ENCODE assay signal across 20 cellular contexts in the genomic region with DNA sequence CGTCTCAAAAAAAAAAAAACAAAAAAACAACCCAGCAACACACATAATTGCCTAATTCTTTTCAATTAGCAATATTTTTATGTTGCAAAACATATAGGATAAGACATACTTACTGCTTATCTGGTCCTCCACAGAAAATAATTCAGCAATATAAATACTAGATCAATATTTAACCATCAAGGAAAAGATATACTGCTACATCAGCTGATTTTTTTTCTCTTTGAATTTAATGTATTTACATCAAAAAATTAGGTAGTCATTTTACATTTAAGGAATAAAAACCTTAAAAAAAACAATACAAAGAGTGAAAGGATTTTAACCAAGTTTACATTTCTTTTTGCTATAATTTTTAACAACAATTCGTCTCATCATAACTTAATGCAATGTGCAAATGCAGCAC. TPM values are rescaled to one million over a fixed set of nuclear protein-coding genes. Genes with fewer than 3 reads are reported as not detected.
DNase-seq lines count a peak whose midpoint lies in the region; ATAC-seq, FAIRE-seq and TF ChIP-seq lines count a peak whose summit lies in the region.
"Had no signal": no experiment of that assay in that cellular context is flagged by ENCODE, and none has a peak within 500 bp of the region (broad histone marks: within the 10 kb centered on the region; RNA-seq: fewer than 3 reads in every experiment).

No MANE protein-coding gene starts in this region.

- H3K4me3 ChIP-seq in A549 (no peak overlapping the region), IMR-90 (ENCODE audit: insufficient read depth, low read depth, low read length) (no peak overlapping the region), endothelial cell of umbilical vein (replicated peaks in 1 of 3; ENCODE audit: insufficient read depth in 1 of 3, low read depth in 1 of 3, low read length in 3 of 3) (no peak overlapping the region)
- H3K4me3 ChIP-seq: BLaER1 treated with 17β-estradiol and CSF1 and Interleukin-3, amounts not matched to agents 10 nM and 100 nM had no signal

- TF ChIP-seq EP300 in A549 (IDR thresholded peaks at IDR 0.05) = no peak

- no peaks in the 10 kb centered on the region for H3K9me3 ChIP-seq in A549
- no peaks in the 10 kb centered on the region for H3K9me3 ChIP-seq in IMR-90 (ENCODE audit: control insufficient read depth, insufficient read depth, low read length)
- no peaks in the 10 kb centered on the region for H3K9me3 ChIP-seq in endothelial cell of umbilical vein (replicated peaks; ENCODE audit: control insufficient read depth, insufficient read depth, low read length)
- H3K9me3 ChIP-seq: Caco-2 had no signal

- H3K9me1 ChIP-seq in IMR-90 (ENCODE audit: insufficient read depth, low read length) = peaks cover 9% of the 10 kb centered on the region
- no peaks in the 10 kb centered on the region for H3K9me1 ChIP-seq in endothelial cell of umbilical vein (replicated peaks; ENCODE audit: control insufficient read depth, extremely low read depth, insufficient read depth, low read length)

- H3K56ac ChIP-seq in IMR-90 (ENCODE audit: extremely low read depth, insufficient read depth, low read length) = no peak overlapping the region

- ATAC-seq in A549 (no peak), IMR-90 (ENCODE audit: low read depth) (no peak), left ventricle myocardium superior (no peak)
- ATAC-seq: CD8-positive, alpha-beta T cell had no signal

- 93% methylated on average over 2 of the region's 2 CpGs for WGBS in A549 (ENCODE audit: missing lambda C conversion rate)
- WGBS in IMR-90 (ENCODE audit: extremely low coverage in 2 of 2, insufficient read length in 1 of 2), 2 experiments = no CpG with 5 or more reads among the region's 2 CpGs

- H3K18ac ChIP-seq in IMR-90 (ENCODE audit: low read depth, low read length) = no peak overlapping the region

- no peak overlapping the region for H4K91ac ChIP-seq in IMR-90 (ENCODE audit: insufficient read depth, low read depth, low read length)

- in situ Hi-C loops in IMR-90 (cut with MboI; ENCODE audit: low sequenced_read_pairs) = no loop called here

- H3K27me3 ChIP-seq in IMR-90 (ENCODE audit: control insufficient read depth, insufficient read depth, low read length) (no peaks in the 10 kb centered on the region), endothelial cell of umbilical vein (ENCODE audit: control insufficient read depth in 2 of 2, insufficient read depth in 2 of 2, low read length in 2 of 2) (no peaks in the 10 kb centered on the region)
- H3K27me3 ChIP-seq: BLaER1 treated with 17β-estradiol and CSF1 and Interleukin-3, amounts not matched to agents 10 nM and 100 nM had no signal

- H3K27ac ChIP-seq in A549 (no peak overlapping the region), IMR-90 (ENCODE audit: insufficient read depth, low read length) (no peak overlapping the region), endothelial cell of umbilical vein (ENCODE audit: insufficient read depth, low read depth, low read length) (no peak overlapping the region)
- H3K27ac ChIP-seq: BLaER1 treated with 17β-estradiol and CSF1 and Interleukin-3, amounts not matched to agents 10 nM and 100 nM; C4-2B had no signal

- H3K9ac ChIP-seq in IMR-90 (ENCODE audit: low read depth, low read length) = no peak overlapping the region
- no peak overlapping the region for H3K9ac ChIP-seq in endothelial cell of umbilical vein (replicated peaks; ENCODE audit: extremely low read depth, insufficient read depth, low read length)
- H3K9ac ChIP-seq: BLaER1 treated with 17β-estradiol and CSF1 and Interleukin-3, amounts not matched to agents 10 nM and 100 nM had no signal

- H4K5ac ChIP-seq in IMR-90 (ENCODE audit: low read depth, low read length) = no peak overlapping the region

- H3K4me1 ChIP-seq in A549 (peaks cover 38% of the 10 kb centered on the region), IMR-90 (ENCODE audit: control insufficient read depth, insufficient read depth, low read length) (peaks cover 12% of the 10 kb centered on the region), endothelial cell of umbilical vein (ENCODE audit: control insufficient read depth, extremely low read depth, insufficient read depth, low read length) (peaks cover 14% of the 10 kb centered on the region)

- dilution Hi-C loops in IMR-90 (cut with HindIII; ENCODE audit: low sequenced_read_pairs, unreplicated experiment) = no loop called here
- dilution Hi-C loops in endothelial cell of umbilical vein (cut with MboI; ENCODE audit: extremely low pct_ligation_motif_present, low sequenced_read_pairs) = no loop called here

- H2AK5ac ChIP-seq in IMR-90 (ENCODE audit: low read depth, low read length) = no peak overlapping the region

- H3K4ac ChIP-seq in IMR-90 (ENCODE audit: low read depth, low read length) = no peak overlapping the region

- peaks cover 28% of the 10 kb centered on the region for H4K20me1 ChIP-seq in IMR-90 (ENCODE audit: insufficient read depth, low read length)
- H4K20me1 ChIP-seq in endothelial cell of umbilical vein (replicated peaks; ENCODE audit: control insufficient read depth, extremely low read depth, insufficient read depth, low read length) = peaks cover 2% of the 10 kb centered on the region

- DNase-seq in A549 (ENCODE audit: low read depth in 1 of 2, low spot score in 1 of 2) (no peak), IMR-90 (no peak), endothelial cell of umbilical vein (ENCODE audit: low read depth, low spot score) (no peak), NCI-H2171 treated with DMSO at 0.1 percent for 48 hours (lab: John Stamatoyannopoulos, UW) (no peak), left ventricle myocardium superior (no peak)
- DNase-seq: 8988T; AML-193; Caco-2; Calu3; CD4-positive, alpha-beta T cell; CD8-positive, alpha-beta T cell; DMS79 treated with DMSO at 0.1 percent for 48 hours; GF-D8 had no signal

- no peak overlapping the region for H2BK120ac ChIP-seq in IMR-90 (ENCODE audit: low read depth, low read length)

- no peak overlapping the region for H2BK5ac ChIP-seq in IMR-90 (ENCODE audit: low read depth, low read length, poor library complexity, severe bottlenecking)

- H3K36me3 ChIP-seq in IMR-90 (ENCODE audit: control insufficient read depth, insufficient read depth, low read length) = peaks cover 1% of the 10 kb centered on the region; the same call in 1 of the 2 replicates
- no peaks in the 10 kb centered on the region for H3K36me3 ChIP-seq in endothelial cell of umbilical vein (ENCODE audit: control insufficient read depth in 2 of 2, extremely low read depth in 1 of 2, insufficient read depth in 2 of 2, low read length in 2 of 2)

- H3K79me2 ChIP-seq in endothelial cell of umbilical vein (ENCODE audit: control insufficient read depth, insufficient read depth, low read length) = peaks cover 16% of the 10 kb centered on the region

- H3K79me1 ChIP-seq in IMR-90 (ENCODE audit: low read depth in 1 of 2, low read length in 2 of 2) = peaks cover 13 to 33% of the 10 kb centered on the region in 2 experiments

- FAIRE-seq in A549 (lab: Jason Lieb, UNC) = no peak
- peak; percentile 15 for FAIRE-seq in endothelial cell of umbilical vein (lab: Jason Lieb, UNC)
- FAIRE-seq: A204.1, D721Med, G401.6, GM12891, GM19239 had no signal

- intact Hi-C loops in IMR-90 (cut with micrococcal nuclease) = no loop called here
- intact Hi-C loops in endothelial cell of umbilical vein (cut with micrococcal nuclease) = no loop called here
- intact Hi-C loops in left ventricle myocardium superior (cut with micrococcal nuclease) = no loop called here

- H3K14ac ChIP-seq in IMR-90 (replicated peaks; ENCODE audit: low read depth, low read length) = no peak overlapping the region

- H2AFZ ChIP-seq in IMR-90 (replicated peaks; ENCODE audit: low read length, poor library complexity) (no peak overlapping the region), endothelial cell of umbilical vein (ENCODE audit: low read depth, low read length) (no peak overlapping the region)

- TF ChIP-seq POLR2A in A549 (IDR thresholded peaks at IDR 0.05; ENCODE audit: low read length) (no peak), IMR-90 (IDR thresholded peaks at IDR 0.05; ENCODE audit: low read depth, low read length) (no peak), endothelial cell of umbilical vein (IDR thresholded peaks at IDR 0.05; ENCODE audit: low read depth, low read length) (no peak)

- TF ChIP-seq RAD21 in A549 (conservative IDR thresholded peaks at IDR 0.05 in 1 of 2, IDR thresholded peaks at IDR 0.05 in 1 of 2) (no peak), IMR-90 (IDR thresholded peaks at IDR 0.05; ENCODE audit: low read length) (no peak)

- no peak overlapping the region for H3K23ac ChIP-seq in IMR-90 (ENCODE audit: low read depth, low read length)

- CTCF ChIA-PET in A549 (lab: Yijun Ruan, JAX) = no interaction called here
- CTCF ChIA-PET in IMR-90 (lab: Yijun Ruan, JAX) = interaction anchor here (0.6 kb wide), 1 partner anchor 1086 kb away, joined by 3 read pairs; no protein-coding TSS in a partner anchor
- CTCF ChIA-PET in endothelial cell of umbilical vein (lab: Charles Lee) = no interaction called here

- no peak overlapping the region for H2AK9ac ChIP-seq in IMR-90 (replicated peaks; ENCODE audit: low read depth, low read length, poor library complexity)

- no peak overlapping the region for H4K8ac ChIP-seq in IMR-90 (ENCODE audit: low read depth in 2 of 2, low read length in 2 of 2)

- no peak overlapping the region for H3K4me2 ChIP-seq in A549
- H3K4me2 ChIP-seq in IMR-90 (ENCODE audit: low read depth, low read length) = no peak overlapping the region
- H3K4me2 ChIP-seq in endothelial cell of umbilical vein (ENCODE audit: insufficient read depth, low read length) = no peak overlapping the region
- H3K4me2 ChIP-seq: BLaER1 treated with 17β-estradiol and CSF1 and Interleukin-3, amounts not matched to agents 10 nM and 100 nM had no signal

- TF ChIP-seq CTCF in A549 (IDR thresholded peaks at IDR 0.05) (no peak), IMR-90 (conservative IDR thresholded peaks at IDR 0.05; ENCODE audit: low read depth, low read length) (no peak), endothelial cell of umbilical vein (IDR thresholded peaks at IDR 0.05; ENCODE audit: extremely low read depth in 1 of 2, insufficient read depth in 1 of 2, low read depth in 1 of 2, low read length in 2 of 2) (no peak)

- POLR2A ChIA-PET in A549 (lab: Yijun Ruan, JAX) = no interaction called here
- POLR2A ChIA-PET in IMR-90 (lab: Charles Lee; ENCODE audit: unreplicated experiment) = no interaction called here
- POLR2A ChIA-PET in endothelial cell of umbilical vein (lab: Charles Lee) = no interaction called here

- BruUV-seq in IMR-90 (replicated peaks; lab: Mats Ljungman, UMichigan) (no TSS peak), endothelial cell of umbilical vein (replicated peaks; lab: Mats Ljungman, UMichigan) (no TSS peak)

- no peak overlapping the region for H2BK20ac ChIP-seq in IMR-90 (ENCODE audit: low read depth, low read length)

- no peak overlapping the region for H2BK15ac ChIP-seq in IMR-90 (ENCODE audit: low read depth, low read length)

RNA-seq across cellular contexts. Expression of a gene that starts 28.1 kb away (rescaled TPM):
- polyA plus RNA-seq in A549 (2011; rRNA removed) (91.6 and 105 TPM in 2 replicates), A549 (2017; fragmentation: RNase III; extraction: RNeasy Plus Mini Kit Qiagen cat#74134 plus additional on column Dnase treatment) (35.6 to 68.0 TPM (median 65.3 TPM) in 3 replicates), IMR-90 (2012; rRNA removed) (23.5 and 26.2 TPM in 2 replicates), endothelial cell of umbilical vein (24.3 and 25.7 TPM in 2 replicates)
- polyA plus RNA-seq in A549 (2012; cell fraction: cytosol; rRNA removed) = 70.8 and 71.7 TPM in 2 replicates
- polyA plus RNA-seq in A549 (2012; cell fraction: nucleus; rRNA removed) = 14.5 and 19.8 TPM in 2 replicates
- polyA minus RNA-seq in A549 (2011; rRNA and poly(A)+ RNA removed) = 31.5 and 37.6 TPM in 2 replicates
- total RNA-seq in IMR-90 (2012; rRNA removed) (10.8 and 21.7 TPM in 2 replicates), endothelial cell of umbilical vein (21.3 and 21.6 TPM in 2 replicates), left ventricle myocardium superior (14.2 TPM)
- 22.6 and 25.0 TPM in 2 replicates for polyA plus RNA-seq in IMR-90 (2012; cell fraction: cytosol; rRNA removed)
- 5.9 and 8.7 TPM in 2 replicates for polyA plus RNA-seq in IMR-90 (2012; cell fraction: nucleus; rRNA removed; ENCODE audit: low replicate concordance)
- 29.8 and 30.5 TPM in 2 replicates for polyA plus RNA-seq in endothelial cell of umbilical vein (2011; cell fraction: cytosol; rRNA removed)
- polyA plus RNA-seq in endothelial cell of umbilical vein (2011; cell fraction: nucleus; rRNA removed) = 10.5 and 11.0 TPM in 2 replicates
- polyA plus RNA-seq in endothelial cell of umbilical vein (2012) = 21.8 and 27.0 TPM in 2 replicates
- 14.3 and 17.4 TPM in 2 replicates for polyA minus RNA-seq in endothelial cell of umbilical vein
- 32.1 TPM for polyA minus RNA-seq in endothelial cell of umbilical vein (2011; cell fraction: cytosol; rRNA and poly(A)+ RNA removed)
- polyA minus RNA-seq in endothelial cell of umbilical vein (2011; cell fraction: nucleus; rRNA and poly(A)+ RNA removed) = 3.3 and 4.4 TPM in 2 replicates
